17 cellular contexts compared by ENCODE assay signal in genomic region chr16:11182381-11182780, GRCh38.
A peak's percentile ranks its signal among the peaks of the same experiment; 100 is the strongest.
DNase-seq lines count a peak whose midpoint lies in the region; ATAC-seq, FAIRE-seq and TF ChIP-seq lines count a peak whose summit lies in the region.
"Had no signal": no experiment of that assay in that cellular context is flagged by ENCODE, and none has a peak within 500 bp of the region (broad histone marks: within the 10 kb centered on the region; RNA-seq: fewer than 3 reads in every experiment).

No MANE protein-coding gene starts in this region.

- no peak overlapping the region for H3K14ac ChIP-seq in IMR-90 (replicated peaks; ENCODE audit: low read depth, low read length)

- H3K9me3 ChIP-seq in IMR-90 (ENCODE audit: control insufficient read depth, insufficient read depth, low read length) (no peaks in the 10 kb centered on the region), K562 (replicated peaks; ENCODE audit: control insufficient read depth, insufficient read depth, low read depth, low read length) (no peaks in the 10 kb centered on the region)
- H3K9me3 ChIP-seq: BE2C had no signal

- H3K23ac ChIP-seq in IMR-90 (ENCODE audit: low read depth, low read length): no peak overlapping the region

- H2BK15ac ChIP-seq in IMR-90 (ENCODE audit: low read depth, low read length): no peak overlapping the region

- H2AK5ac ChIP-seq in IMR-90 (ENCODE audit: low read depth, low read length): 0 out of 2 replicates have a peak overlapping the region, but pooled peaks have one; percentile 23

- in situ Hi-C loops in IMR-90 (cut with MboI; ENCODE audit: low sequenced_read_pairs): no loop called here
- in situ Hi-C loops in K562 (cut with MboI): no loop called here

- peaks cover 18% of the 10 kb centered on the region for H3K36me3 Mint-ChIP-seq in activated CD4-positive, alpha-beta T cell treated with anti-CD3 and anti-CD28 coated beads, Interleukin-2, amount 10 ng/mL, durations not matched to agents 24 days and 14 days (ENCODE audit: low read depth)
- H3K36me3 Mint-ChIP-seq in stimulated activated naive B cell treated with anti-CD40 and anti-IgM and Interleukin-4, amounts not matched to agents 10 μg/mL and 1 μg/mL and 100 μg/mL, for 72 hours: peaks cover 41 to 52% of the 10 kb centered on the region in 2 donors
- peaks cover 7% of the 10 kb centered on the region for H3K36me3 Mint-ChIP-seq in effector memory CD8-positive, alpha-beta T cell (ENCODE audit: insufficient read depth)
- H3K36me3 Mint-ChIP-seq in activated CD8-positive, alpha-beta memory T cell treated with anti-CD3 and anti-CD28 coated beads, Interleukin-2, amount 10 ng/mL, durations not matched to agents 7 days and 5 days: peaks cover 8% of the 10 kb centered on the region

- no peaks in the 10 kb centered on the region for H3K27me3 Mint-ChIP-seq in activated CD4-positive, alpha-beta T cell treated with anti-CD3 and anti-CD28 coated beads, Interleukin-2, amount 10 ng/mL, durations not matched to agents 24 days and 14 days
- no peaks in the 10 kb centered on the region for H3K27me3 Mint-ChIP-seq in stimulated activated naive B cell treated with anti-CD40 and anti-IgM and Interleukin-4, amounts not matched to agents 10 μg/mL and 1 μg/mL and 100 μg/mL, for 72 hours
- H3K27me3 Mint-ChIP-seq in effector memory CD8-positive, alpha-beta T cell: no peaks in the 10 kb centered on the region
- no peaks in the 10 kb centered on the region for H3K27me3 Mint-ChIP-seq in activated CD8-positive, alpha-beta memory T cell treated with anti-CD3 and anti-CD28 coated beads, Interleukin-2, amount 10 ng/mL, durations not matched to agents 7 days and 5 days
- H3K27me3 Mint-ChIP-seq: type B pancreatic cell had no signal

- no peak overlapping the region; the same call in 1 of the 2 replicates for H2BK120ac ChIP-seq in IMR-90 (ENCODE audit: low read depth, low read length)

- H3K9ac ChIP-seq in IMR-90 (ENCODE audit: low read depth, low read length) (no peak overlapping the region), K562 (ENCODE audit: insufficient read depth in 1 of 2, low read depth in 2 of 2, low read length in 2 of 2) (peak overlapping the region in 1 of 2 experiments; percentile 50; a peak in 1 of 4 replicates)

- no peak overlapping the region for H4K91ac ChIP-seq in IMR-90 (ENCODE audit: insufficient read depth, low read depth, low read length)

- DNase-seq in activated CD4-positive, alpha-beta T cell treated with anti-CD3 and anti-CD28 coated beads, Interleukin-2, amount 10 ng/mL, durations not matched to agents 24 days and 14 days: no peak
- DNase-seq in activated CD4-positive, alpha-beta T cell treated with anti-CD3 and anti-CD28 coated beads for 4 hours: no peak
- DNase-seq in IMR-90 (no peak), K562 (ENCODE audit: extremely low read depth in 1 of 4, low spot score in 3 of 4) (no peak)
- DNase-seq in stimulated activated naive B cell treated with anti-CD40 and anti-IgM and Interleukin-4, amounts not matched to agents 10 μg/mL and 1 μg/mL and 100 μg/mL, for 72 hours: no peak
- no peak for DNase-seq in effector memory CD8-positive, alpha-beta T cell
- no peak for DNase-seq in activated CD8-positive, alpha-beta memory T cell treated with anti-CD3 and anti-CD28 coated beads, Interleukin-2, amount 10 ng/mL, durations not matched to agents 7 days and 5 days
- DNase-seq: 8988T; BE2C; NCI-H1048; NCI-H524 treated with DMSO at 0.1 percent for 48 hours; right cardiac atrium; stimulated activated naive CD4-positive, alpha-beta T cell treated with Interleukin-2 at 50 U/mL for 16 hours had no signal

- no peak overlapping the region for H2BK20ac ChIP-seq in IMR-90 (ENCODE audit: low read depth, low read length)

- H2AFZ ChIP-seq in IMR-90 (replicated peaks; ENCODE audit: low read length, poor library complexity) (no peak overlapping the region), K562 (ENCODE audit: low read depth, low read length) (no peak overlapping the region)

- POLR2A ChIA-PET in IMR-90 (lab: Charles Lee; ENCODE audit: unreplicated experiment) (no interaction called here), K562 (lab: Yijun Ruan, JAX) (interaction anchor here (0.6 to 1.3 kb wide), 3 partner anchors 14 to 200 kb away, joined by 3 to 5 read pairs (median 4); no protein-coding TSS in a partner anchor)

- peak overlapping the region; percentile 73 for H2AK9ac ChIP-seq in IMR-90 (replicated peaks; ENCODE audit: low read depth, low read length, poor library complexity)

- H3K27ac ChIP-seq in IMR-90 (ENCODE audit: insufficient read depth, low read length): no peak overlapping the region
- no peak overlapping the region for H3K27ac ChIP-seq in K562 (ENCODE audit: extremely low read depth, low read depth, low read length)

- CTCF ChIA-PET in IMR-90 (lab: Yijun Ruan, JAX): no interaction called here
- CTCF ChIA-PET in K562 (lab: Yijun Ruan, JAX; ENCODE audit: low intra/inter-chr PET ratio): no interaction called here
- CTCF ChIA-PET in activated CD8-positive, alpha-beta memory T cell treated with anti-CD3 and anti-CD28 coated beads, Interleukin-2, amount 10 ng/mL, durations not matched to agents 7 days and 5 days (lab: Charles Lee): interaction anchor here (1.5 to 1.9 kb wide), 2 partner anchors 21 to 36 kb away, joined by 4 read pairs; no protein-coding TSS in a partner anchor

- H3K4me3 ChIP-seq in IMR-90 (ENCODE audit: insufficient read depth, low read depth, low read length): no peak overlapping the region
- H3K4me3 ChIP-seq in K562: no peak overlapping the region

- TF ChIP-seq CTCF in IMR-90 (conservative IDR thresholded peaks at IDR 0.05; ENCODE audit: low read depth, low read length) (no peak), K562 (IDR thresholded peaks at IDR 0.05 in 2 of 3, conservative IDR thresholded peaks at IDR 0.05 in 1 of 3; ENCODE audit: insufficient read depth in 2 of 3, low read depth in 1 of 3, low read length in 3 of 3) (no peak)

- ATAC-seq in IMR-90 (ENCODE audit: low read depth) (no peak), K562 (no peak), HG02981 (IDR thresholded peaks at IDR 0.05; ENCODE audit: unreplicated experiment) (no peak)
- ATAC-seq in stimulated activated naive B cell treated with anti-CD40 and anti-IgM and Interleukin-4, amounts not matched to agents 10 μg/mL and 1 μg/mL and 100 μg/mL, for 72 hours (replicated peaks): no peak
- no peak for ATAC-seq in effector memory CD8-positive, alpha-beta T cell (replicated peaks)
- no peak for ATAC-seq in activated CD8-positive, alpha-beta memory T cell treated with anti-CD3 and anti-CD28 coated beads, Interleukin-2, amount 10 ng/mL, durations not matched to agents 7 days and 5 days
- ATAC-seq: right cardiac atrium had no signal

- no peaks in the 10 kb centered on the region for H3K27me3 ChIP-seq in IMR-90 (ENCODE audit: control insufficient read depth, insufficient read depth, low read length)
- no peaks in the 10 kb centered on the region for H3K27me3 ChIP-seq in K562 (ENCODE audit: control insufficient read depth in 2 of 2, insufficient read depth in 2 of 2, low read length in 2 of 2)
- H3K27me3 ChIP-seq: BE2C had no signal

- no peak overlapping the region for H3K4me3 Mint-ChIP-seq in activated CD4-positive, alpha-beta T cell treated with anti-CD3 and anti-CD28 coated beads, Interleukin-2, amount 10 ng/mL, durations not matched to agents 24 days and 14 days
- H3K4me3 Mint-ChIP-seq in stimulated activated naive B cell treated with anti-CD40 and anti-IgM and Interleukin-4, amounts not matched to agents 10 μg/mL and 1 μg/mL and 100 μg/mL, for 72 hours: peak overlapping the region; percentile 50 to 60
- no peak overlapping the region for H3K4me3 Mint-ChIP-seq in effector memory CD8-positive, alpha-beta T cell
- no peak overlapping the region for H3K4me3 Mint-ChIP-seq in activated CD8-positive, alpha-beta memory T cell treated with anti-CD3 and anti-CD28 coated beads, Interleukin-2, amount 10 ng/mL, durations not matched to agents 7 days and 5 days
- H3K4me3 Mint-ChIP-seq: type B pancreatic cell had no signal

- no peaks in the 10 kb centered on the region for H3K79me1 ChIP-seq in IMR-90 (ENCODE audit: low read depth in 1 of 2, low read length in 2 of 2)

- TF ChIP-seq RAD21 in IMR-90 (IDR thresholded peaks at IDR 0.05; ENCODE audit: low read length): no peak
- TF ChIP-seq RAD21 in K562 (CRISPR knock-in tag; conservative IDR thresholded peaks at IDR 0.05 in 1 of 2, IDR thresholded peaks at IDR 0.05 in 1 of 2): no peak

- TF ChIP-seq EP300 in K562 (IDR thresholded peaks at IDR 0.05; ENCODE audit: low read length): no peak

- TF ChIP-seq POLR2A in IMR-90 (IDR thresholded peaks at IDR 0.05; ENCODE audit: low read depth, low read length): no peak
- no peak for TF ChIP-seq POLR2A in K562 (conservative IDR thresholded peaks at IDR 0.05)

- no peaks in the 10 kb centered on the region for H3K79me2 ChIP-seq in K562 (ENCODE audit: control insufficient read depth, insufficient read depth, low read length)

- peak overlapping the region in 1 of 2 experiments; percentile 71; a peak in 1 of 4 replicates for H4K8ac ChIP-seq in IMR-90 (ENCODE audit: low read depth in 2 of 2, low read length in 2 of 2)

- H3K9me1 ChIP-seq in IMR-90 (ENCODE audit: insufficient read depth, low read length) (no peaks in the 10 kb centered on the region), K562 (ENCODE audit: control insufficient read depth, insufficient read depth, low read length) (no peaks in the 10 kb centered on the region)

- no peaks in the 10 kb centered on the region; the same call in 1 of the 2 replicates for H4K20me1 ChIP-seq in IMR-90 (ENCODE audit: insufficient read depth, low read length)
- H4K20me1 ChIP-seq in K562 (replicated peaks; ENCODE audit: control insufficient read depth, insufficient read depth, low read length): no peaks in the 10 kb centered on the region

- H3K4ac ChIP-seq in IMR-90 (ENCODE audit: low read depth, low read length): peak overlapping the region; percentile 60; the same call in 1 of the 2 replicates

- no peak overlapping the region for H3K18ac ChIP-seq in IMR-90 (ENCODE audit: low read depth, low read length)

- H3K36me3 ChIP-seq in IMR-90 (ENCODE audit: control insufficient read depth, insufficient read depth, low read length) (no peaks in the 10 kb centered on the region; the same call in 1 of the 2 replicates), K562 (ENCODE audit: control insufficient read depth, insufficient read depth, low read length) (peaks cover 3% of the 10 kb centered on the region; the same call in 1 of the 3 replicates)
- H3K36me3 ChIP-seq: BE2C had no signal

- no peak overlapping the region for H4K5ac ChIP-seq in IMR-90 (ENCODE audit: low read depth, low read length)

- no peak overlapping the region for H3K56ac ChIP-seq in IMR-90 (ENCODE audit: extremely low read depth, insufficient read depth, low read length)

- BruUV-seq in IMR-90 (replicated peaks; lab: Mats Ljungman, UMichigan) (no TSS peak), K562 (replicated peaks; lab: Mats Ljungman, UMichigan) (no TSS peak)

- H3K4me2 ChIP-seq in IMR-90 (ENCODE audit: low read depth, low read length) (no peak overlapping the region), K562 (ENCODE audit: insufficient read depth, low read length) (no peak overlapping the region)

- peak; percentile 58 for FAIRE-seq in K562 (lab: Jason Lieb, UNC)
- FAIRE-seq: colon had no signal

- peak overlapping the region; percentile 81 for H3K27ac Mint-ChIP-seq in activated CD4-positive, alpha-beta T cell treated with anti-CD3 and anti-CD28 coated beads, Interleukin-2, amount 10 ng/mL, durations not matched to agents 24 days and 14 days
- H3K27ac Mint-ChIP-seq in stimulated activated naive B cell treated with anti-CD40 and anti-IgM and Interleukin-4, amounts not matched to agents 10 μg/mL and 1 μg/mL and 100 μg/mL, for 72 hours: peak overlapping the region; percentile 98
- no peak overlapping the region for H3K27ac Mint-ChIP-seq in effector memory CD8-positive, alpha-beta T cell
- no peak overlapping the region for H3K27ac Mint-ChIP-seq in activated CD8-positive, alpha-beta memory T cell treated with anti-CD3 and anti-CD28 coated beads, Interleukin-2, amount 10 ng/mL, durations not matched to agents 7 days and 5 days
- H3K27ac Mint-ChIP-seq: type B pancreatic cell had no signal

- H3K4me1 ChIP-seq in IMR-90 (ENCODE audit: control insufficient read depth, insufficient read depth, low read length): peaks cover 8% of the 10 kb centered on the region; the same call in 1 of the 2 replicates
- H3K4me1 ChIP-seq in K562 (replicated peaks in 1 of 2; ENCODE audit: control insufficient read depth in 2 of 2, insufficient read depth in 2 of 2, low read length in 2 of 2): peaks cover 0 to 36% of the 10 kb centered on the region in 2 experiments; a peak in 2 of 5 replicates
- H3K4me1 ChIP-seq: BE2C had no signal

- H2BK5ac ChIP-seq in IMR-90 (ENCODE audit: low read depth, low read length, poor library complexity, severe bottlenecking): no peak overlapping the region

- H3K9me3 Mint-ChIP-seq in activated CD4-positive, alpha-beta T cell treated with anti-CD3 and anti-CD28 coated beads, Interleukin-2, amount 10 ng/mL, durations not matched to agents 24 days and 14 days: no peaks in the 10 kb centered on the region
- H3K9me3 Mint-ChIP-seq in stimulated activated naive B cell treated with anti-CD40 and anti-IgM and Interleukin-4, amounts not matched to agents 10 μg/mL and 1 μg/mL and 100 μg/mL, for 72 hours: peaks cover 0 to 2% of the 10 kb centered on the region in 2 donors
- H3K9me3 Mint-ChIP-seq in effector memory CD8-positive, alpha-beta T cell: no peaks in the 10 kb centered on the region
- no peaks in the 10 kb centered on the region for H3K9me3 Mint-ChIP-seq in activated CD8-positive, alpha-beta memory T cell treated with anti-CD3 and anti-CD28 coated beads, Interleukin-2, amount 10 ng/mL, durations not matched to agents 7 days and 5 days (ENCODE audit: low read depth)
- H3K9me3 Mint-ChIP-seq: activated naive CD4-positive, alpha-beta T cell treated with anti-CD3 and anti-CD28 coated beads, Interleukin-2, amount 50 U/mL, for 72 hours; type B pancreatic cell had no signal

- peaks cover 38% of the 10 kb centered on the region for H3K4me1 Mint-ChIP-seq in activated CD4-positive, alpha-beta T cell treated with anti-CD3 and anti-CD28 coated beads, Interleukin-2, amount 10 ng/mL, durations not matched to agents 24 days and 14 days
- peaks cover 44 to 83% of the 10 kb centered on the region in 2 donors for H3K4me1 Mint-ChIP-seq in stimulated activated naive B cell treated with anti-CD40 and anti-IgM and Interleukin-4, amounts not matched to agents 10 μg/mL and 1 μg/mL and 100 μg/mL, for 72 hours
- peaks cover 0 to 7% of the 10 kb centered on the region in 2 donors for H3K4me1 Mint-ChIP-seq in effector memory CD8-positive, alpha-beta T cell (ENCODE audit: low read depth in 2 of 2)
- peaks cover 59% of the 10 kb centered on the region for H3K4me1 Mint-ChIP-seq in activated CD8-positive, alpha-beta memory T cell treated with anti-CD3 and anti-CD28 coated beads, Interleukin-2, amount 10 ng/mL, durations not matched to agents 7 days and 5 days

- 85% methylated on average over 9 of the region's 14 CpGs; no CpG with 5 or more reads in 1 of the 2 experiments for WGBS in IMR-90 (ENCODE audit: extremely low coverage in 2 of 2, insufficient read length in 1 of 2), 2 experiments
- 72% methylated on average over 14 of the region's 14 CpGs for WGBS in K562 (ENCODE audit: insufficient coverage, low coverage, missing lambda C conversion rate)

- dilution Hi-C loops in IMR-90 (cut with HindIII; ENCODE audit: low sequenced_read_pairs, unreplicated experiment): no loop called here

- intact Hi-C loops in activated CD4-positive, alpha-beta T cell treated with anti-CD3 and anti-CD28 coated beads, Interleukin-2, amount 10 ng/mL, durations not matched to agents 24 days and 14 days (cut with micrococcal nuclease): loop anchor here (5.0 kb wide), 2 partner anchors 40 to 70 kb away; no protein-coding TSS in a partner anchor
- intact Hi-C loops in IMR-90 (cut with micrococcal nuclease) (no loop called here), K562 (cut with micrococcal nuclease) (no loop called here)

Comparison
In these comparisons a context has a peak if more than half of its experiments do, and no peak if none do; other contexts are left out.
1. H3K27ac Mint-ChIP-seq: peak in activated CD4-positive, alpha-beta T cell treated with anti-CD3 and anti-CD28 coated beads, Interleukin-2, amount 10 ng/mL, durations not matched to agents 24 days and 14 days (single experiment) and stimulated activated naive B cell treated with anti-CD40 and anti-IgM and Interleukin-4, amounts not matched to agents 10 μg/mL and 1 μg/mL and 100 μg/mL, for 72 hours (single experiment); none in effector memory CD8-positive, alpha-beta T cell (0 of 2) and activated CD8-positive, alpha-beta memory T cell treated with anti-CD3 and anti-CD28 coated beads, Interleukin-2, amount 10 ng/mL, durations not matched to agents 7 days and 5 days (single experiment).
2. H3K4me3 Mint-ChIP-seq: peak in stimulated activated naive B cell treated with anti-CD40 and anti-IgM and Interleukin-4, amounts not matched to agents 10 μg/mL and 1 μg/mL and 100 μg/mL, for 72 hours (2 of 2); none in activated CD4-positive, alpha-beta T cell treated with anti-CD3 and anti-CD28 coated beads, Interleukin-2, amount 10 ng/mL, durations not matched to agents 24 days and 14 days (single experiment), effector memory CD8-positive, alpha-beta T cell (0 of 2) and activated CD8-positive, alpha-beta memory T cell treated with anti-CD3 and anti-CD28 coated beads, Interleukin-2, amount 10 ng/mL, durations not matched to agents 7 days and 5 days (single experiment).